Comparison of ENCODE assay signal across 12 cellular contexts in genomic region chr4:70895405-70895804, GRCh38. TPM values are rescaled to one million over a fixed set of nuclear protein-coding genes. Genes with fewer than 3 reads are reported as not detected.
DNase-seq lines count a peak whose midpoint lies in the region; ATAC-seq and TF ChIP-seq lines count a peak whose summit lies in the region.
"Had no signal": no experiment of that assay in that cellular context is flagged by ENCODE, and none has a peak within 500 bp of the region (broad histone marks: within the 10 kb centered on the region; RNA-seq: fewer than 3 reads in every experiment).

No MANE protein-coding gene starts in this region.

- ATAC-seq in HG03139 (IDR thresholded peaks at IDR 0.05; ENCODE audit: unreplicated experiment) (peak; percentile 22), gastrocnemius medialis (no peak), GM21723 (IDR thresholded peaks at IDR 0.05; ENCODE audit: unreplicated experiment) (no peak)
- ATAC-seq: Panc1 had no signal

- no peak for TF ChIP-seq CTCF in mammary epithelial cell (conservative IDR thresholded peaks at IDR 0.05 in 1 of 2, IDR thresholded peaks at IDR 0.05 in 1 of 2; ENCODE audit: extremely low read depth in 1 of 2, insufficient read depth in 1 of 2, low read depth in 1 of 2, low read length in 2 of 2)
- no peak for TF ChIP-seq CTCF in gastrocnemius medialis (IDR thresholded peaks at IDR 0.05 in 4 of 5, conservative IDR thresholded peaks at IDR 0.05 in 1 of 5)

- H3K27me3 ChIP-seq in mammary epithelial cell (ENCODE audit: insufficient read depth, low read length), result no peaks in the 10 kb centered on the region
- H3K27me3 ChIP-seq in gastrocnemius medialis, result no peaks in the 10 kb centered on the region
- H3K27me3 ChIP-seq: BLaER1 had no signal

- no peaks in the 10 kb centered on the region for H3K4me1 Mint-ChIP-seq in immature natural killer cell

- H3K4me2 ChIP-seq in mammary epithelial cell (ENCODE audit: insufficient read depth, low read depth, low read length), result no peak overlapping the region

- H3K36me3 Mint-ChIP-seq in immature natural killer cell, result no peaks in the 10 kb centered on the region

- no peaks in the 10 kb centered on the region for H3K9me3 Mint-ChIP-seq in immature natural killer cell

- no peak overlapping the region for H3K4me3 Mint-ChIP-seq in immature natural killer cell

- H3K27me3 Mint-ChIP-seq in immature natural killer cell (ENCODE audit: low read depth in 3 of 3), result no peaks in the 10 kb centered on the region

- CTCF ChIA-PET in mammary epithelial cell (lab: Charles Lee; ENCODE audit: low non-redundant PET), result no interaction called here

- H3K4me1 ChIP-seq in mammary epithelial cell (ENCODE audit: insufficient read depth, low read length) (no peaks in the 10 kb centered on the region), mesodermal cell (ENCODE audit: control insufficient read depth, insufficient read depth, low read length, poor library complexity, severe bottlenecking) (no peaks in the 10 kb centered on the region), gastrocnemius medialis (no peaks in the 10 kb centered on the region)

- H2AFZ ChIP-seq in mammary epithelial cell (ENCODE audit: low read depth, low read length), result no peak overlapping the region

- in situ Hi-C loops in mammary epithelial cell (cut with MboI; ENCODE audit: low sequenced_read_pairs in 2 of 2) (no loop called here), gastrocnemius medialis (cut with MboI; ENCODE audit: low sequenced_read_pairs in 4 of 4) (no loop called here)

- H3K36me3 ChIP-seq in mammary epithelial cell (ENCODE audit: insufficient read depth, low read length) (no peaks in the 10 kb centered on the region), mesodermal cell (ENCODE audit: control insufficient read depth, insufficient read depth, low read length) (no peaks in the 10 kb centered on the region), gastrocnemius medialis (no peaks in the 10 kb centered on the region)
- H3K36me3 ChIP-seq: BLaER1 had no signal

- H3K4me3 ChIP-seq in mammary epithelial cell (replicated peaks in 1 of 3; ENCODE audit: insufficient read depth in 1 of 3, low read depth in 2 of 3, low read length in 3 of 3) (no peak overlapping the region), mesodermal cell (ENCODE audit: extremely low read depth, insufficient read depth, low read length, poor library complexity, severe bottlenecking) (no peak overlapping the region), gastrocnemius medialis (no peak overlapping the region)
- H3K4me3 ChIP-seq: BLaER1 had no signal

- H3K27ac ChIP-seq in mammary epithelial cell (ENCODE audit: insufficient read depth, low read depth, low read length) (no peak overlapping the region), mesodermal cell (ENCODE audit: low read depth, low read length, severe bottlenecking) (peak overlapping the region; percentile 29), gastrocnemius medialis (no peak overlapping the region)
- H3K27ac ChIP-seq: BLaER1 had no signal

- BruUV-seq in mammary epithelial cell (replicated peaks; lab: Mats Ljungman, UMichigan), result no TSS peak

- WGBS in mammary epithelial cell (ENCODE audit: low coverage, missing lambda C conversion rate), result 7% methylated on average over 2 of the region's 2 CpGs
- 75 to 85% methylated on average over 2 of the region's 2 CpGs for WGBS in mesodermal cell (ENCODE audit: insufficient coverage in 2 of 2), 2 experiments

- peak; percentile 21 for DNase-seq in AG20443 (ENCODE audit: low spot score)
- DNase-seq in mammary epithelial cell, result peak; percentile 17
- no peak for DNase-seq in gastrocnemius medialis
- no peak for DNase-seq in immature natural killer cell
- no peak for DNase-seq in NCI-H146 (lab: John Stamatoyannopoulos, UW)
- DNase-seq: activated effector memory CD4-positive, alpha-beta T cell treated with Interleukin-2 at 50 U/mL for 16 hours; NCI-H1092 had no signal

- dilution Hi-C loops in mammary epithelial cell (cut with HindIII; ENCODE audit: low sequenced_read_pairs), result no loop called here

- no peak overlapping the region for H3K27ac Mint-ChIP-seq in immature natural killer cell

- H3K9me3 ChIP-seq in mammary epithelial cell (replicated peaks; ENCODE audit: insufficient read depth, low read length) (no peaks in the 10 kb centered on the region), mesodermal cell (ENCODE audit: control insufficient read depth, low read length) (no peaks in the 10 kb centered on the region), gastrocnemius medialis (no peaks in the 10 kb centered on the region)
- H3K9me3 ChIP-seq: BLaER1 had no signal

- H3K9ac ChIP-seq in mammary epithelial cell (ENCODE audit: insufficient read depth, low read length), result no peak overlapping the region
- H3K9ac ChIP-seq: BLaER1 had no signal

- no peak for TF ChIP-seq POLR2A in gastrocnemius medialis (IDR thresholded peaks at IDR 0.05)

- intact Hi-C loops in mammary epithelial cell (cut with micrococcal nuclease), result no loop called here
- intact Hi-C loops in gastrocnemius medialis (cut with DNase I; ENCODE audit: low total_unique reads), result no loop called here

- no peaks in the 10 kb centered on the region for H4K20me1 ChIP-seq in mammary epithelial cell (ENCODE audit: insufficient read depth, low read length)
- H4K20me1 ChIP-seq: BLaER1 had no signal

- H3K79me2 ChIP-seq in mammary epithelial cell (ENCODE audit: insufficient read depth, low read length), result no peaks in the 10 kb centered on the region

RNA-seq across cellular contexts. Expression of gene MOB1B, which starts 6.8 kb away (rescaled TPM):
- total RNA-seq in mammary epithelial cell, result 10 to 100 TPM; 28.2 to 32.3 TPM
- 9.3 TPM for polyA plus RNA-seq in mammary epithelial cell
- 21.9 TPM for polyA minus RNA-seq in mammary epithelial cell
- 26.5 TPM for polyA plus RNA-seq in mesodermal cell (2013, experiment 1 of 2)
- 25.2 TPM for polyA plus RNA-seq in mesodermal cell (2013, experiment 2 of 2)
- total RNA-seq in gastrocnemius medialis, result 10 to 100 TPM in 1 of 4 donors, 1 to 10 TPM in 3; 6.5 to 17.5 (median 8.4) TPM
- 1 to 10 TPM in 2 of 3 donors, not detected in 1; 1.6 to 1.9 TPM for polyA plus RNA-seq in immature natural killer cell

RNA-seq across cellular contexts. Expression of gene GRSF1, which starts 55.7 kb away (rescaled TPM):
- total RNA-seq in mammary epithelial cell, result 10 to 100 TPM; 55.7 to 85.6 TPM
- 51.8 TPM for polyA plus RNA-seq in mammary epithelial cell
- 45.4 TPM for polyA minus RNA-seq in mammary epithelial cell
- polyA plus RNA-seq in mesodermal cell (2013, experiment 1 of 2), result 89.9 TPM
- polyA plus RNA-seq in mesodermal cell (2013, experiment 2 of 2), result 98.0 TPM
- 100 to 1,000 TPM; 121 to 158 (median 140) TPM for total RNA-seq in gastrocnemius medialis
- polyA plus RNA-seq in immature natural killer cell, result 10 to 100 TPM; 58.7 to 78.9 (median 61.2) TPM

Comparison
In these comparisons a context has a peak if more than half of its experiments do, and no peak if none do; other contexts are left out.
1. DNase-seq: peak in AG20443 (single experiment) and mammary epithelial cell (single experiment); none in gastrocnemius medialis (0 of 2), immature natural killer cell (0 of 3) and NCI-H146 (single experiment).